Comparison of ENCODE assay signal across 19 cellular contexts in genomic region chr6:147361582-147361981, GRCh38.
"Had no signal": no experiment of that assay in that cellular context is flagged by ENCODE, and none has a peak within 500 bp of the region (broad histone marks: within the 10 kb centered on the region; RNA-seq: fewer than 3 reads in every experiment).

No MANE protein-coding gene starts in this region.

- DNase-seq: dermis blood vessel endothelial cell; dorsolateral prefrontal cortex; effector CD4-positive, alpha-beta T cell; effector memory CD4-positive, alpha-beta T cell; foreskin keratinocyte; heart left ventricle; hippocampal formation; islet precursor cell; left cardiac atrium; left lung; left ventricle myocardium superior; lower lobe of right lung; mesenchymal stem cell; mucosa of descending colon; naive B cell; naive thymus-derived CD8-positive, alpha-beta T cell had no signal

- H3K9me3 ChIP-seq: esophagus muscularis mucosa, gastroesophageal sphincter, heart left ventricle, left lung, lower lobe of right lung, mucosa of descending colon had no signal

- H3K27ac ChIP-seq: coronary artery, dorsolateral prefrontal cortex, esophagus muscularis mucosa, foreskin keratinocyte, gastroesophageal sphincter, heart left ventricle, left lung, lower lobe of right lung had no signal

- H3K4me1 ChIP-seq: esophagus muscularis mucosa, foreskin keratinocyte, gastroesophageal sphincter, heart left ventricle, left lung, lower lobe of right lung had no signal

- H3K4me3 ChIP-seq: coronary artery, dorsolateral prefrontal cortex, esophagus muscularis mucosa, gastroesophageal sphincter, heart left ventricle, left lung, lower lobe of right lung, mucosa of descending colon had no signal

- ATAC-seq: foreskin keratinocyte; gastroesophageal sphincter; heart left ventricle; left cardiac atrium; left lung; left ventricle myocardium superior; lower lobe of right lung; mucosa of descending colon; naive thymus-derived CD8-positive, alpha-beta T cell had no signal

- H3K27me3 ChIP-seq: dorsolateral prefrontal cortex, esophagus muscularis mucosa, foreskin keratinocyte, gastroesophageal sphincter, heart left ventricle, left lung had no signal
